Comparison of ENCODE assay signal across 8 cellular contexts in the genomic region with DNA sequence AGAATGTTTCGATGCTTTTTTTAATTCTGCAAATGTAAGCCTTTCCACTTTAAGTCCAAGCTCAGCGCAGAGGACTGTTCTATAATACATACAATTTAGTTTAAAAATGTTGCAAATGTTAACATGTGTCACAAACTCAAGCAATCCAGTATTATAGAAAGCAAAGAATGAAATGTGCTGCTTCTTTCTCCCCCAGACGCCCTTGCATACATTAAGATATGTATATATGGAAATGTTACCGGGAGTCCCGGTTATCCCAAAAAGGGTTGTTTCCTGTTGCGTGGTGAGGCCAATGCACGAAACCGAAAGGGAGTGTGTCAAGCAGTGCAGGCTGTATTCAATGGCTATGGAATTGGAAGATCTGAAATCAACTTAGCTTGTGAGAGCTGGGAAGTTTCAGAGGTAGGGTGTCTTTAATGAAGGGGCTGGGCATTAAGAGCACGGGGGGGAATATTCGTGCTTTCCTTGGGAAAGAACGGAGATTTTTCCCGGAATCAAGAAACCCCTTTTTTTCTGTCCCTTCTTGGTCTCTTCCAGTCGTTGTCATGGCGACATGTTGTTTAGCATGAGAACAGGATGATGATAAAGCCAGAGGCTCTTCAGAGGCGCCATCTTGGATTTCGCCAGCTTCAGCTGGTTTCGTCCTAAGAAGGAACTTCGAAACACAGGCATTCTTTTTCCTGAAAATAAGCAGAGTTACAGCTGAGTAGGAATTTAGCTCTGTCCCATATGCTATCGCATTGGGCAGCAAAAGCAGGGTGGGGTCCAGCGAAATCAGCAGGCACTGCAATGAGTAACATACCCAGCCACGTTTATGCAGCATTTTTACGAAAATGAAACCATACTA. TPM values are rescaled to one million over a fixed set of nuclear protein-coding genes. Genes with fewer than 3 reads are reported as not detected.
DNase-seq lines count a peak whose midpoint lies in the region; ATAC-seq and TF ChIP-seq lines count a peak whose summit lies in the region.

No MANE protein-coding gene starts in this region.

- DNase-seq in CD1c-positive myeloid dendritic cell (ENCODE audit: extremely low spot score) (peak; percentile 94), NCI-H82 (lab: John Stamatoyannopoulos, UW) (peak; percentile 99), right lobe of liver (peak; percentile 71 to 89 (median 82))
- DNase-seq in activated CD4-positive, alpha-beta T cell treated with anti-CD3 and anti-CD28 coated beads, Interleukin-2, amount 50 U/mL, for 48 hours: peak; percentile 63 to 74
- peak; percentile 49 to 71 for DNase-seq in stimulated activated CD4-positive, alpha-beta T cell treated with anti-CD3 and anti-CD28 coated beads, Interleukin-4, amount 100 ng/mL, for 4 hours

- H3K36me3 ChIP-seq in duodenal mucosa (ENCODE audit: control insufficient read depth in 1 of 2, insufficient read depth in 2 of 2, low read length in 2 of 2) (no peaks in the 10 kb centered on the region), right lobe of liver (no peaks in the 10 kb centered on the region)

- 0% methylated on average over 22 of the region's 22 CpGs for WGBS in right lobe of liver (ENCODE audit: insufficient coverage, low coverage, low lambda C conversion rate, missing lambda C conversion rate)

- peak overlapping the region; percentile 97 to 98 for H3K9ac ChIP-seq in duodenal mucosa (ENCODE audit: low read depth in 1 of 2, low read length in 2 of 2)

- H3K27ac ChIP-seq in duodenal mucosa (ENCODE audit: low read depth, low read length) (peak overlapping the region; percentile 98), right lobe of liver (peak overlapping the region; percentile 97 to 99 (median 97))

- H3K27me3 ChIP-seq in duodenal mucosa (ENCODE audit: control insufficient read depth in 1 of 2, insufficient read depth in 2 of 2, low read length in 2 of 2) (no peaks in the 10 kb centered on the region), right lobe of liver (no peaks in the 10 kb centered on the region)

- peak in 2 of 4 donors; percentile 28 to 36 for TF ChIP-seq CTCF in right lobe of liver (IDR thresholded peaks at IDR 0.05)

- H3K4me1 ChIP-seq in duodenal mucosa (ENCODE audit: control insufficient read depth in 1 of 2, insufficient read depth in 2 of 2, low read length in 2 of 2): peaks cover 28 to 29% of the 10 kb centered on the region in 2 donors
- H3K4me1 ChIP-seq in right lobe of liver: peaks cover 0 to 6% (median 0%) of the 10 kb centered on the region in 4 donors

- peak; percentile 65 for ATAC-seq in GM19438 (IDR thresholded peaks at IDR 0.05; ENCODE audit: low read depth, unreplicated experiment)
- peak; percentile 73 for ATAC-seq in HG03571 (IDR thresholded peaks at IDR 0.05; ENCODE audit: unreplicated experiment)
- peak; percentile 53 to 72 (median 68) for ATAC-seq in right lobe of liver

- H3K4me3 ChIP-seq in duodenal mucosa (ENCODE audit: low read depth in 1 of 2, low read length in 2 of 2) (peak overlapping the region; percentile 85 to 97), right lobe of liver (peak overlapping the region; percentile 87 to 92 (median 92))

- TF ChIP-seq POLR2A in right lobe of liver (IDR thresholded peaks at IDR 0.05): peak; percentile 5

- intact Hi-C loops in right lobe of liver (cut with DNase I): loop anchor here in 1 of 2 donors (5.0 kb wide), 1 partner anchor 73 kb away; no protein-coding TSS in a partner anchor

- no peaks in the 10 kb centered on the region for H3K9me3 ChIP-seq in duodenal mucosa (ENCODE audit: control insufficient read depth in 1 of 2, low read length in 2 of 2)
- no peaks in the 10 kb centered on the region for H3K9me3 ChIP-seq in right lobe of liver

RNA-seq across cellular contexts. Expression of a gene that starts 10.1 kb away (rescaled TPM):
- total RNA-seq in right lobe of liver: 10 to 100 TPM; 44.5 to 74.2 (median 67.3) TPM

RNA-seq across cellular contexts. Expression of a gene that starts 18.2 kb away (rescaled TPM):
- 10 to 100 TPM; 27.0 to 48.5 (median 38.7) TPM for total RNA-seq in right lobe of liver

Comparison
In these comparisons a context has a peak if more than half of its experiments do, and no peak if none do; other contexts are left out.
1. Peak in every context shown above with its lines: DNase-seq, ATAC-seq, H3K4me3 ChIP-seq and H3K27ac ChIP-seq.